In the genomic region with DNA sequence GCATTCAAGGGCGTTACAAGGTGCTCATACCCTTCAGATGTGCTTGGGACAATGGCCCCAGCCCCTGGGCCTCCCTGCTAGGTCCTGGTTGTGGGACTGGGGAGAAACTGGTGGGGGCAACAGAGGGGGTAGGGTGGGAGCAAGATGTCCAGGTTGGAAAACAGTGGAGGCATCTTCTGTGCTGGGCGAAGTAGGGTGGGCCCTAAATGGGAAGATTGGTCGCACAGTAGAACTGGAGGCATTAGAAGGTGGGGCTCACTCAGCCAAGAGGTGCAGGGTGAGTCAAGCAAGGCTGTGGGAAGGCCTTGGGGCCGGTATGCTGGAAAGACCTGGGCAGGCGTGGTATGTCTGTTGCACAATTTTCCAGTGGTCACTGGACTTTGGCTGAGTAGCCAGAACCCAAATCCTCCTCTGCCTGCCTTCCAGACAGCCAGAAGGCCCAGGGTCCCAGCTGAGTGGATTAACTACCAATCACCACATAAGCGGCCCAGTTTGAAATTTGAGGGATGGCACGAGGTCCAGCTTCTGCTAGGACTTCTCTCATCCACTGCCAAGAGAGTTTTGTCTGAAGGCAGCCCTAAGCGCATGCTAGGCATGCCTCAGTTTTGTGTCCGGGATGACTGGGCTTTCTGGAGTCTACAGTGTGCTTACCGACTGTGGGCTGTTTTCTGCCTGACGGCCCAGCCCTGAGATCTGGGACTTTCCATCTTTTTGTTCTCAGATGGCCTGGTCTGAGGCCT, we compare ENCODE assay signal across 12 cellular contexts.
DNase-seq lines count a peak whose midpoint lies in the region; TF ChIP-seq lines count a peak whose summit lies in the region.
"Had no signal": no experiment of that assay in that cellular context is flagged by ENCODE, and none has a peak within 500 bp of the region (broad histone marks: within the 10 kb centered on the region; RNA-seq: fewer than 3 reads in every experiment).

No MANE protein-coding gene starts in this region.

- TF ChIP-seq CTCF in adrenal gland (IDR thresholded peaks at IDR 0.05) = no peak
- TF ChIP-seq CTCF in GM13977 (IDR thresholded peaks at IDR 0.05; ENCODE audit: extremely low read depth, insufficient read depth, missing control alignments) = no peak

- H3K27ac ChIP-seq in adrenal gland (no peak overlapping the region), skeletal muscle tissue (ENCODE audit: low read depth, low read length) (peak overlapping the region; percentile 12)

- H3K4me3 ChIP-seq in adrenal gland = no peak overlapping the region
- H3K4me3 ChIP-seq in skeletal muscle tissue (ENCODE audit: low read length in 3 of 3) = no peak overlapping the region

- DNase-seq in GM04503 (ENCODE audit: low read depth) (peak; percentile 46), adrenal gland (peak in 5 of 7 donors; percentile 41 to 72 (median 61)), kidney tubule cell (ENCODE audit: low spot score) (peak; percentile 62), NCI-H510A treated with DMSO at 0.1 percent for 48 hours (lab: John Stamatoyannopoulos, UW) (no peak), GF-D8 (lab: John Stamatoyannopoulos, UW) (no peak), posterior vena cava (ENCODE audit: low spot score) (no peak), GM13977 (ENCODE audit: low spot score) (no peak)
- DNase-seq: C1 segment of cervical spinal cord; NCI-H2081 treated with DMSO at 0.1 percent for 48 hours; stimulated activated naive CD8-positive, alpha-beta T cell treated with anti-CD3 and anti-CD28 coated beads, Interleukin-15, Interleukin-2, amounts not matched to agents 100 U/mL and 50 U/mL, for 24 hours; T-cell had no signal

- H3K36me3 ChIP-seq in adrenal gland (replicated peaks in 1 of 2) = no peaks in the 10 kb centered on the region
- H3K36me3 ChIP-seq in skeletal muscle tissue (ENCODE audit: control insufficient read depth in 3 of 3, insufficient read depth in 3 of 3, low read length in 3 of 3) = no peaks in the 10 kb centered on the region

- in situ Hi-C loops in GM13977 (cut with MboI; ENCODE audit: low pct_unique_long_range_greater_than_20kb, low sequenced_read_pairs, unreplicated experiment) = no loop called here

- TF ChIP-seq POLR2A in adrenal gland (IDR thresholded peaks at IDR 0.05) = no peak

- H3K9me3 ChIP-seq in adrenal gland (replicated peaks in 1 of 3) = no peaks in the 10 kb centered on the region
- no peaks in the 10 kb centered on the region for H3K9me3 ChIP-seq in skeletal muscle tissue (ENCODE audit: control insufficient read depth in 3 of 3, low read length in 3 of 3)

- H3K27me3 ChIP-seq in adrenal gland = no peaks in the 10 kb centered on the region
- peaks cover 0 to 4% (median 0%) of the 10 kb centered on the region in 3 donors for H3K27me3 ChIP-seq in skeletal muscle tissue (ENCODE audit: control insufficient read depth in 3 of 3, insufficient read depth in 3 of 3, low read length in 3 of 3)

- H3K9ac ChIP-seq in skeletal muscle tissue (ENCODE audit: low read depth in 1 of 3, low read length in 3 of 3) = no peak overlapping the region

- intact Hi-C loops in adrenal gland (cut with DNase I) = loop anchor here in 1 of 2 donors (10.0 kb wide), 1 partner anchor 48 kb away; no protein-coding TSS in a partner anchor
- intact Hi-C loops in posterior vena cava (cut with DNase I) = no loop called here

- H3K4me1 ChIP-seq in adrenal gland (replicated peaks in 1 of 2) (peaks cover 0 to 5% of the 10 kb centered on the region in 2 donors), skeletal muscle tissue (ENCODE audit: control insufficient read depth in 3 of 3, insufficient read depth in 3 of 3, low read length in 3 of 3) (peaks cover 0 to 22% (median 18%) of the 10 kb centered on the region in 3 donors)

- 81 to 87% (median 83%) methylated on average over 4 to 11 of the region's 11 CpGs for WGBS in adrenal gland, 4 donors

Comparison
In these comparisons a context has a peak if more than half of its experiments do, and no peak if none do; other contexts are left out.
1. DNase-seq: peak in GM04503 (single experiment), adrenal gland (5 of 7) and kidney tubule cell (single experiment); none in NCI-H510A treated with DMSO at 0.1 percent for 48 hours (single experiment), GF-D8 (single experiment), posterior vena cava (single experiment) and GM13977 (single experiment).